8 cellular contexts compared by ENCODE assay signal in genomic region chr19:34171877-34172660, GRCh38. TPM values are rescaled to one million over a fixed set of nuclear protein-coding genes. Genes with fewer than 3 reads are reported as not detected.
DNase-seq lines count a peak whose midpoint lies in the region; ATAC-seq and TF ChIP-seq lines count a peak whose summit lies in the region.

Gene LSM14A, plus strand, starts transcription at chr19:34172504. Its CDS starts 139 bp downstream, at chr19:34172643.

- peak; percentile 97 for DNase-seq in AG20443 (ENCODE audit: low spot score)
- peak; percentile 60 for DNase-seq in NCI-H510A treated with DMSO at 0.1 percent for 48 hours (lab: John Stamatoyannopoulos, UW)
- DNase-seq in activated CD4-positive, alpha-beta T cell treated with anti-CD3 and anti-CD28 coated beads, Interleukin-2, amount 10 ng/mL, durations not matched to agents 24 days and 14 days, result peak; percentile 98
- DNase-seq in coronary artery (ENCODE audit: low spot score), result peak; percentile 93
- peak; percentile 97 for DNase-seq in left kidney (ENCODE audit: low read depth, low spot score)
- peak; percentile 90 for DNase-seq in stimulated activated CD4-positive, alpha-beta T cell treated with anti-CD3 and anti-CD28 coated beads, Interleukin-1b, Interleukin-23, amount 100 ng/mL, for 48 hours

- peaks cover 2% of the 10 kb centered on the region for H3K27me3 Mint-ChIP-seq in activated CD4-positive, alpha-beta T cell treated with anti-CD3 and anti-CD28 coated beads, Interleukin-2, amount 10 ng/mL, durations not matched to agents 24 days and 14 days

- peak within 1 kb of the TSS; percentile 98 to 99 for H3K27ac ChIP-seq in coronary artery

- peak; percentile 69 for ATAC-seq in GM19043 (IDR thresholded peaks at IDR 0.05; ENCODE audit: low read depth, unreplicated experiment)
- peak; percentile 67 for ATAC-seq in HG03354 (IDR thresholded peaks at IDR 0.05; ENCODE audit: poor library complexity, severe bottlenecking, unreplicated experiment)

- H3K4me1 Mint-ChIP-seq in activated CD4-positive, alpha-beta T cell treated with anti-CD3 and anti-CD28 coated beads, Interleukin-2, amount 10 ng/mL, durations not matched to agents 24 days and 14 days, result peaks cover 37% of the 10 kb centered on the region

- H3K4me3 Mint-ChIP-seq in activated CD4-positive, alpha-beta T cell treated with anti-CD3 and anti-CD28 coated beads, Interleukin-2, amount 10 ng/mL, durations not matched to agents 24 days and 14 days, result peak within 1 kb of the TSS; percentile 85

- peaks cover 24% of the 10 kb centered on the region for H3K36me3 Mint-ChIP-seq in activated CD4-positive, alpha-beta T cell treated with anti-CD3 and anti-CD28 coated beads, Interleukin-2, amount 10 ng/mL, durations not matched to agents 24 days and 14 days (ENCODE audit: low read depth)

- no peaks in the 10 kb centered on the region for H3K9me3 Mint-ChIP-seq in activated CD4-positive, alpha-beta T cell treated with anti-CD3 and anti-CD28 coated beads, Interleukin-2, amount 10 ng/mL, durations not matched to agents 24 days and 14 days

- intact Hi-C loops in activated CD4-positive, alpha-beta T cell treated with anti-CD3 and anti-CD28 coated beads, Interleukin-2, amount 10 ng/mL, durations not matched to agents 24 days and 14 days (cut with micrococcal nuclease), result loop anchor here (1.0 to 5.0 kb wide), 5 partner anchors 38 to 505 kb away; partner anchors contain the start of genes KCTD15, SCGB2B2, UBA2 and ZNF302

- TF ChIP-seq CTCF in coronary artery (IDR thresholded peaks at IDR 0.05), result no peak

- peak within 1 kb of the TSS; percentile 99 for H3K27ac Mint-ChIP-seq in activated CD4-positive, alpha-beta T cell treated with anti-CD3 and anti-CD28 coated beads, Interleukin-2, amount 10 ng/mL, durations not matched to agents 24 days and 14 days

- peak within 1 kb of the TSS; percentile 95 for H3K4me3 ChIP-seq in coronary artery

RNA-seq across cellular contexts. Expression of gene LSM14A, which starts in this region (rescaled TPM):
- 105 and 117 TPM in 2 replicates for total RNA-seq in activated CD4-positive, alpha-beta T cell treated with anti-CD3 and anti-CD28 coated beads, Interleukin-2, amount 10 ng/mL, durations not matched to agents 24 days and 14 days

Comparison
In these comparisons a context has a peak if more than half of its experiments do, and no peak if none do; other contexts are left out.
1. Peak in every context shown above with its lines: DNase-seq, ATAC-seq, H3K4me3 ChIP-seq and H3K27ac ChIP-seq.